ENCODE assay signal across 16 cellular contexts in the genomic region with DNA sequence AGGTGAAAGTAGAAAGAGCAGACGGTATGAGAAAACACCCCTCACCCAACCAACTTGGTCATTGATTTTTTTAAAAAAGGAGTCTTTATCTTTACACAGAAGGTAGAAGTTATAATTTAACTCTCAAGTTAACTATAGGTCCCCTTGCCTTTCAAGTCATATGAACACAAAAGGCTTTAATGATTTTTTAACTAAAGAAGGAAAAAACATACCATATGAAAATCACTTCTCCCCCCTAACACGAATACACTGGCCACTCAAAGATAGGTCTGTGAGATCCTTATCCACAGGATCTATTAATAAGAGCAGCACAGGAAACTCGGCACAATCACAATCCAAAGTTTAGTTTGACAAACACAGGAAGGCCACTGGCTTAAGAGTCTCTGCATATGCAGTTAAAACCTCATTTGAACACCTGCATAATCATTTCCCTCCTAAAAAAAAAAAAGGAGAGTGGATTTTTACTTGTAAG.
"Had no signal": no experiment of that assay in that cellular context is flagged by ENCODE, and none has a peak within 500 bp of the region (broad histone marks: within the 10 kb centered on the region; RNA-seq: fewer than 3 reads in every experiment).

No MANE protein-coding gene starts in this region.

- H3K27me3 ChIP-seq: dorsolateral prefrontal cortex, heart left ventricle, testis, upper lobe of right lung had no signal

- ATAC-seq: lower lobe of right lung; stimulated activated naive CD8-positive, alpha-beta T cell treated with anti-CD3 and anti-CD28 coated beads, Interleukin-15, amount 100 ng/mL, for 72 hours; upper lobe of right lung had no signal

- H3K27ac ChIP-seq: dorsolateral prefrontal cortex, lower lobe of right lung, SK-N-MC, testis, upper lobe of right lung had no signal

- DNase-seq: activated CD4-positive, alpha-beta T cell treated with anti-CD3 and anti-CD28 coated beads, Interleukin-2, amount 50 U/mL, for 1 hour; activated effector memory CD4-positive, alpha-beta T cell treated with Interleukin-2 at 50 U/mL for 16 hours; activated T-cell treated with anti-CD3 and anti-CD28 coated beads, Interleukin-2, amount 50 U/mL, for 1 hour; amygdala; dorsolateral prefrontal cortex; foreskin melanocyte; islet precursor cell; lower lobe of right lung; naive B cell; nucleus accumbens; stimulated activated CD4-positive, alpha-beta T cell treated with anti-CD3 and anti-CD28 coated beads, Interleukin-4, amount 100 ng/mL, for 4 hours; stimulated activated naive CD8-positive, alpha-beta T cell treated with anti-CD3 and anti-CD28 coated beads, Interleukin-15, amount 100 ng/mL, for 72 hours; testis; upper lobe of right lung had no signal

- H3K36me3 ChIP-seq: heart left ventricle, lower lobe of right lung, upper lobe of right lung had no signal

- H3K4me3 ChIP-seq: dorsolateral prefrontal cortex, heart left ventricle, lower lobe of right lung, SK-N-MC, testis, upper lobe of right lung had no signal

- H3K9me3 ChIP-seq: heart left ventricle, lower lobe of right lung, testis, upper lobe of right lung had no signal

- H3K4me1 ChIP-seq: lower lobe of right lung, testis had no signal
